ENCODE assay signal across 19 cellular contexts in the genomic region with DNA sequence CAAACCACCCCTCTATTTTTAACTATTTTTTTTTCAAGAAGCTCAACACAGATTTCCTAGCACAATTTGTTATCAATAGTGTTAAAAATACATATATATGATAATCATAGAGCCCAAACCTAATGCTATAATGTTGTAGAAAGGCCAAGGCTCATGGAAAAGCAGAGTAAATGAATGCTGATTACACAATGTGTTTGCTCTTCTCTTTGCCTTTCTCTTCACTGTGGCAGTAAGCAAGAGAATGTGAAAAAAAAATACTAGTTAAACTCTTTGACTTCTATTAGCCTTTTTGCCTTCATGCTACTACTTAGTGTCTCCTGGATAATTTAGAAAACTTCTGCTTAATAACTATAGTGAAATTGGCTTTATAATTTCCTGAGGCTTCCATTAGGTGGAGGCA.
"Had no signal": no experiment of that assay in that cellular context is flagged by ENCODE, and none has a peak within 500 bp of the region (broad histone marks: within the 10 kb centered on the region; RNA-seq: fewer than 3 reads in every experiment).

No MANE protein-coding gene starts in this region.

- H3K27me3 ChIP-seq: esophagus squamous epithelium, thyroid gland had no signal

- H3K4me3 ChIP-seq: esophagus squamous epithelium, thyroid gland had no signal

- H3K36me3 Mint-ChIP-seq: brain; naive thymus-derived CD8-positive, alpha-beta T cell had no signal

- H3K9me3 ChIP-seq: esophagus squamous epithelium, thyroid gland had no signal

- H3K4me1 ChIP-seq: esophagus squamous epithelium, thyroid gland had no signal

- H3K27ac ChIP-seq: esophagus squamous epithelium, thyroid gland had no signal

- H3K27me3 Mint-ChIP-seq: activated T-cell treated with anti-CD3 and anti-CD28 coated beads, Interleukin-2, amount 50 U/mL, for 24 hours; brain; effector memory CD8-positive, alpha-beta T cell; naive thymus-derived CD8-positive, alpha-beta T cell had no signal

- H3K4me1 Mint-ChIP-seq: naive thymus-derived CD8-positive, alpha-beta T cell had no signal

- H3K36me3 ChIP-seq: esophagus squamous epithelium, thyroid gland had no signal

- DNase-seq: activated CD4-positive, alpha-beta T cell treated with anti-CD3 and anti-CD28 coated beads for 48 hours; activated CD4-positive, CD25-positive, alpha-beta regulatory T cell; activated CD8-positive, alpha-beta T cell treated with anti-CD3 and anti-CD28 coated beads, Interleukin-2, amount 10 ng/mL, durations not matched to agents 7 days and 5 days; activated naive CD4-positive, alpha-beta T cell treated with Interleukin-2 at 50 U/mL for 16 hours; activated T-cell treated with anti-CD3 and anti-CD28 coated beads, Interleukin-2, amount 50 U/mL, for 24 hours; anterior cingulate cortex; caudate nucleus; effector memory CD8-positive, alpha-beta T cell; esophagus squamous epithelium; mesendoderm; naive thymus-derived CD8-positive, alpha-beta T cell; nucleus accumbens; stimulated activated CD4-positive, alpha-beta T cell treated with anti-CD3 and anti-CD28 coated beads, Interleukin-12 subunit alpha, Interleukin-12 subunit beta, amount 100 ng/mL, for 4 hours; stimulated activated CD4-positive, alpha-beta T cell treated with anti-CD3 and anti-CD28 coated beads, Interleukin-1b, Interleukin-23, amount 100 ng/mL, for 48 hours; stimulated activated CD8-positive, alpha-beta memory T cell treated with anti-CD3 and anti-CD28 coated beads, Interleukin-4, amount 100 ng/mL, for 48 hours; stimulated activated naive CD4-positive, alpha-beta T cell treated with Interleukin-2 at 50 U/mL for 16 hours; thyroid gland had no signal

- H3K27ac Mint-ChIP-seq: activated CD8-positive, alpha-beta T cell treated with anti-CD3 and anti-CD28 coated beads, Interleukin-2, amount 10 ng/mL, durations not matched to agents 7 days and 5 days; activated T-cell treated with anti-CD3 and anti-CD28 coated beads, Interleukin-2, amount 50 U/mL, for 24 hours; activated T-helper 2 cell treated with anti-CD3 and anti-CD28 coated beads, Interferon-gamma antibody, Interleukin-2, Interleukin-4, amounts not matched to agents 10 μg/mL and 5 μg/mL and 100 μg/mL, durations not matched to agents 14 hours and 24 hours and 36 hours; brain; effector memory CD8-positive, alpha-beta T cell; naive thymus-derived CD8-positive, alpha-beta T cell had no signal

- ATAC-seq: activated CD8-positive, alpha-beta T cell treated with anti-CD3 and anti-CD28 coated beads, Interleukin-2, amount 10 ng/mL, durations not matched to agents 7 days and 5 days; effector memory CD8-positive, alpha-beta T cell; naive thymus-derived CD8-positive, alpha-beta T cell had no signal

- H3K4me3 Mint-ChIP-seq: activated CD8-positive, alpha-beta T cell treated with anti-CD3 and anti-CD28 coated beads, Interleukin-2, amount 10 ng/mL, durations not matched to agents 7 days and 5 days; activated T-cell treated with anti-CD3 and anti-CD28 coated beads, Interleukin-2, amount 50 U/mL, for 24 hours; brain; effector memory CD8-positive, alpha-beta T cell; naive thymus-derived CD8-positive, alpha-beta T cell had no signal

- H3K9me3 Mint-ChIP-seq: brain had no signal
